In the genomic region with DNA sequence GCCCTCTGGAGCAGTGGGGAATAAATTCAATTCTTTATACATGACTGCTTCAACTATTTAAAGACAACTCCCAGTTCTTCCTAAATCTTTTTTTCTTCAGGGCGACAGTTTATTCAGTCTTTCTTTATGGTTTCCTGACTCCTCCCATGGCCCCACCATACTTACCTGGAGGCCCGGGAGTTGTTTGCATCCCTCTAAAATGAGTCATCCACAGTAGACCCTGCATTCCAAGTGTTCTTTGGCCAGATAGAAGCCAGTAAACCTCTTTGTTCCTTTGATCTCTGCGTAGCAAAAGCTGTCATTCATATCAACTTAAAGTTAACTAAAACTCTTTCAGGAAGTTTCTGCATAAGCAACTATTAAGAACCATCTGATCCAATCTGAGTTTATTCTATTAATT, we compare ENCODE assay signal across 1 cellular context.
TF ChIP-seq lines count a peak whose summit lies in the region.

No MANE protein-coding gene starts in this region.

TF ChIP-seq in HepG2, 621 proteins besides CTCF, POLR2A, EP300 and RAD21 (continued from another document and continues in another):
- TF ChIP-seq, protein P1, sequence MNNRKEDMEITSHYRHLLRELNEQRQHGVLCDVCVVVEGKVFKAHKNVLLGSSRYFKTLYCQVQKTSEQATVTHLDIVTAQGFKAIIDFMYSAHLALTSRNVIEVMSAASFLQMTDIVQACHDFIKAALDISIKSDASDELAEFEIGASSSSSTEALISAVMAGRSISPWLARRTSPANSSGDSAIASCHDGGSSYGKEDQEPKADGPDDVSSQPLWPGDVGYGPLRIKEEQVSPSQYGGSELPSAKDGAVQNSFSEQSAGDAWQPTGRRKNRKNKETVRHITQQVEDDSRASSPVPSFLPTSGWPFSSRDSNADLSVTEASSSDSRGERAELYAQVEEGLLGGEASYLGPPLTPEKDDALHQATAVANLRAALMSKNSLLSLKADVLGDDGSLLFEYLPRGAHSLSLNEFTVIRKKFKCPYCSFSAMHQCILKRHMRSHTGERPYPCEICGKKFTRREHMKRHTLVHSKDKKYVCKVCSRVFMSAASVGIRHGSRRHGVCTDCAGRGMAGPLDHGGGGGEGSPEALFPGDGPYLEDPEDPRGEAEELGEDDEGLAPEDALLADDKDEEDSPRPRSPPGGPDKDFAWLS (CRISPR knock-in tag; IDR thresholded peaks at IDR 0.05; ENCODE audit: borderline replicate concordance) = no peak
- TF ChIP-seq ZNF20 (CRISPR knock-in tag; IDR thresholded peaks at IDR 0.05) = no peak
- TF ChIP-seq ZNF547 (CRISPR knock-in tag; IDR thresholded peaks at IDR 0.05) = no peak
- TF ChIP-seq ADNP (CRISPR knock-in tag; IDR thresholded peaks at IDR 0.05) = no peak
- no peak for TF ChIP-seq ZBTB20 (CRISPR knock-in tag; IDR thresholded peaks at IDR 0.05; ENCODE audit: borderline replicate concordance, low read depth)
- no peak for TF ChIP-seq ZNF382 (CRISPR knock-in tag; IDR thresholded peaks at IDR 0.05; ENCODE audit: borderline replicate concordance)
- TF ChIP-seq ZNF616 (CRISPR knock-in tag; IDR thresholded peaks at IDR 0.05; ENCODE audit: low read depth) = no peak
- TF ChIP-seq ARID2 (CRISPR knock-in tag; IDR thresholded peaks at IDR 0.05; ENCODE audit: borderline replicate concordance) = no peak
- TF ChIP-seq JDP2 (CRISPR knock-in tag; IDR thresholded peaks at IDR 0.05; ENCODE audit: borderline replicate concordance) = no peak
- TF ChIP-seq, protein P2, sequence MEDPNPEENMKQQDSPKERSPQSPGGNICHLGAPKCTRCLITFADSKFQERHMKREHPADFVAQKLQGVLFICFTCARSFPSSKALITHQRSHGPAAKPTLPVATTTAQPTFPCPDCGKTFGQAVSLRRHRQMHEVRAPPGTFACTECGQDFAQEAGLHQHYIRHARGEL (CRISPR knock-in tag; IDR thresholded peaks at IDR 0.05) = no peak
- no peak for TF ChIP-seq RFXANK (CRISPR knock-in tag; IDR thresholded peaks at IDR 0.05)
- TF ChIP-seq, protein P3, sequence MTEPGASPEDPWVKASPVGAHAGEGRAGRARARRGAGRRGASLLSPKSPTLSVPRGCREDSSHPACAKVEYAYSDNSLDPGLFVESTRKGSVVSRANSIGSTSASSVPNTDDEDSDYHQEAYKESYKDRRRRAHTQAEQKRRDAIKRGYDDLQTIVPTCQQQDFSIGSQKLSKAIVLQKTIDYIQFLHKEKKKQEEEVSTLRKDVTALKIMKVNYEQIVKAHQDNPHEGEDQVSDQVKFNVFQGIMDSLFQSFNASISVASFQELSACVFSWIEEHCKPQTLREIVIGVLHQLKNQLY (CRISPR knock-in tag; IDR thresholded peaks at IDR 0.05) = no peak
- TF ChIP-seq ZNF326 (CRISPR knock-in tag; IDR thresholded peaks at IDR 0.05; ENCODE audit: borderline replicate concordance) = no peak
- TF ChIP-seq FOXA3 (CRISPR knock-in tag; IDR thresholded peaks at IDR 0.05) = peak; percentile 57
- no peak for TF ChIP-seq NR2F2 (IDR thresholded peaks at IDR 0.05; ENCODE audit: borderline replicate concordance, low read depth)
- no peak for TF ChIP-seq NFKB2 (CRISPR knock-in tag; IDR thresholded peaks at IDR 0.05; ENCODE audit: borderline replicate concordance)
- TF ChIP-seq MTF1 (CRISPR knock-in tag; IDR thresholded peaks at IDR 0.05) = no peak
- no peak for TF ChIP-seq SRSF9 (IDR thresholded peaks at IDR 0.05; ENCODE audit: borderline replicate concordance, insufficient read depth, low read depth, low read length, poor library complexity, severe bottlenecking)
- no peak for TF ChIP-seq ZNF432 (CRISPR knock-in tag; IDR thresholded peaks at IDR 0.05; ENCODE audit: borderline replicate concordance)
- no peak for TF ChIP-seq ZNF780A (CRISPR knock-in tag; IDR thresholded peaks at IDR 0.05)
- TF ChIP-seq ZNF761 (CRISPR knock-in tag; conservative IDR thresholded peaks at IDR 0.05) = no peak
- TF ChIP-seq, protein P4, sequence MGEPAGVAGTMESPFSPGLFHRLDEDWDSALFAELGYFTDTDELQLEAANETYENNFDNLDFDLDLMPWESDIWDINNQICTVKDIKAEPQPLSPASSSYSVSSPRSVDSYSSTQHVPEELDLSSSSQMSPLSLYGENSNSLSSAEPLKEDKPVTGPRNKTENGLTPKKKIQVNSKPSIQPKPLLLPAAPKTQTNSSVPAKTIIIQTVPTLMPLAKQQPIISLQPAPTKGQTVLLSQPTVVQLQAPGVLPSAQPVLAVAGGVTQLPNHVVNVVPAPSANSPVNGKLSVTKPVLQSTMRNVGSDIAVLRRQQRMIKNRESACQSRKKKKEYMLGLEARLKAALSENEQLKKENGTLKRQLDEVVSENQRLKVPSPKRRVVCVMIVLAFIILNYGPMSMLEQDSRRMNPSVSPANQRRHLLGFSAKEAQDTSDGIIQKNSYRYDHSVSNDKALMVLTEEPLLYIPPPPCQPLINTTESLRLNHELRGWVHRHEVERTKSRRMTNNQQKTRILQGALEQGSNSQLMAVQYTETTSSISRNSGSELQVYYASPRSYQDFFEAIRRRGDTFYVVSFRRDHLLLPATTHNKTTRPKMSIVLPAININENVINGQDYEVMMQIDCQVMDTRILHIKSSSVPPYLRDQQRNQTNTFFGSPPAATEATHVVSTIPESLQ (CRISPR knock-in tag; conservative IDR thresholded peaks at IDR 0.05) = no peak
- 0 out of 2 replicates have a peak, but pooled peaks have one; percentile 29 for TF ChIP-seq NKX3-1 (CRISPR knock-in tag; IDR thresholded peaks at IDR 0.05)
- TF ChIP-seq, protein P5, sequence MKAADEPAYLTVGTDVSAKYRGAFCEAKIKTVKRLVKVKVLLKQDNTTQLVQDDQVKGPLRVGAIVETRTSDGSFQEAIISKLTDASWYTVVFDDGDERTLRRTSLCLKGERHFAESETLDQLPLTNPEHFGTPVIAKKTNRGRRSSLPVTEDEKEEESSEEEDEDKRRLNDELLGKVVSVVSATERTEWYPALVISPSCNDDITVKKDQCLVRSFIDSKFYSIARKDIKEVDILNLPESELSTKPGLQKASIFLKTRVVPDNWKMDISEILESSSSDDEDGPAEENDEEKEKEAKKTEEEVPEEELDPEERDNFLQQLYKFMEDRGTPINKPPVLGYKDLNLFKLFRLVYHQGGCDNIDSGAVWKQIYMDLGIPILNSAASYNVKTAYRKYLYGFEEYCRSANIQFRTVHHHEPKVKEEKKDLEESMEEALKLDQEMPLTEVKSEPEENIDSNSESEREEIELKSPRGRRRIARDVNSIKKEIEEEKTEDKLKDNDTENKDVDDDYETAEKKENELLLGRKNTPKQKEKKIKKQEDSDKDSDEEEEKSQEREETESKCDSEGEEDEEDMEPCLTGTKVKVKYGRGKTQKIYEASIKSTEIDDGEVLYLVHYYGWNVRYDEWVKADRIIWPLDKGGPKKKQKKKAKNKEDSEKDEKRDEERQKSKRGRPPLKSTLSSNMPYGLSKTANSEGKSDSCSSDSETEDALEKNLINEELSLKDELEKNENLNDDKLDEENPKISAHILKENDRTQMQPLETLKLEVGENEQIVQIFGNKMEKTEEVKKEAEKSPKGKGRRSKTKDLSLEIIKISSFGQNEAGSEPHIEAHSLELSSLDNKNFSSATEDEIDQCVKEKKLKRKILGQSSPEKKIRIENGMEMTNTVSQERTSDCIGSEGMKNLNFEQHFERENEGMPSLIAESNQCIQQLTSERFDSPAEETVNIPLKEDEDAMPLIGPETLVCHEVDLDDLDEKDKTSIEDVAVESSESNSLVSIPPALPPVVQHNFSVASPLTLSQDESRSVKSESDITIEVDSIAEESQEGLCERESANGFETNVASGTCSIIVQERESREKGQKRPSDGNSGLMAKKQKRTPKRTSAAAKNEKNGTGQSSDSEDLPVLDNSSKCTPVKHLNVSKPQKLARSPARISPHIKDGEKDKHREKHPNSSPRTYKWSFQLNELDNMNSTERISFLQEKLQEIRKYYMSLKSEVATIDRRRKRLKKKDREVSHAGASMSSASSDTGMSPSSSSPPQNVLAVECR (CRISPR knock-in tag; IDR thresholded peaks at IDR 0.05; ENCODE audit: borderline replicate concordance) = no peak
- TF ChIP-seq ZNF619 (CRISPR knock-in tag; IDR thresholded peaks at IDR 0.05) = no peak
- TF ChIP-seq HOXA3 (CRISPR knock-in tag; IDR thresholded peaks at IDR 0.05) = no peak
- no peak for TF ChIP-seq KAT7 (CRISPR knock-in tag; IDR thresholded peaks at IDR 0.05; ENCODE audit: borderline replicate concordance)
- no peak for TF ChIP-seq HIVEP1 (CRISPR knock-in tag; IDR thresholded peaks at IDR 0.05)
- TF ChIP-seq TEAD3 (CRISPR knock-in tag; optimal IDR thresholded peaks at IDR 0.05; ENCODE audit: borderline replicate concordance) = peak; percentile 95
- TF ChIP-seq, protein P6, sequence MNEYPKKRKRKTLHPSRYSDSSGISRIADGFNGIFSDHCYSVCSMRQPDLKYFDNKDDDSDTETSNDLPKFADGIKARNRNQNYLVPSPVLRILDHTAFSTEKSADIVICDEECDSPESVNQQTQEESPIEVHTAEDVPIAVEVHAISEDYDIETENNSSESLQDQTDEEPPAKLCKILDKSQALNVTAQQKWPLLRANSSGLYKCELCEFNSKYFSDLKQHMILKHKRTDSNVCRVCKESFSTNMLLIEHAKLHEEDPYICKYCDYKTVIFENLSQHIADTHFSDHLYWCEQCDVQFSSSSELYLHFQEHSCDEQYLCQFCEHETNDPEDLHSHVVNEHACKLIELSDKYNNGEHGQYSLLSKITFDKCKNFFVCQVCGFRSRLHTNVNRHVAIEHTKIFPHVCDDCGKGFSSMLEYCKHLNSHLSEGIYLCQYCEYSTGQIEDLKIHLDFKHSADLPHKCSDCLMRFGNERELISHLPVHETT (CRISPR knock-in tag; conservative IDR thresholded peaks at IDR 0.05) = no peak
- TF ChIP-seq SALL2 (CRISPR knock-in tag; IDR thresholded peaks at IDR 0.05) = no peak
- TF ChIP-seq, protein P7, sequence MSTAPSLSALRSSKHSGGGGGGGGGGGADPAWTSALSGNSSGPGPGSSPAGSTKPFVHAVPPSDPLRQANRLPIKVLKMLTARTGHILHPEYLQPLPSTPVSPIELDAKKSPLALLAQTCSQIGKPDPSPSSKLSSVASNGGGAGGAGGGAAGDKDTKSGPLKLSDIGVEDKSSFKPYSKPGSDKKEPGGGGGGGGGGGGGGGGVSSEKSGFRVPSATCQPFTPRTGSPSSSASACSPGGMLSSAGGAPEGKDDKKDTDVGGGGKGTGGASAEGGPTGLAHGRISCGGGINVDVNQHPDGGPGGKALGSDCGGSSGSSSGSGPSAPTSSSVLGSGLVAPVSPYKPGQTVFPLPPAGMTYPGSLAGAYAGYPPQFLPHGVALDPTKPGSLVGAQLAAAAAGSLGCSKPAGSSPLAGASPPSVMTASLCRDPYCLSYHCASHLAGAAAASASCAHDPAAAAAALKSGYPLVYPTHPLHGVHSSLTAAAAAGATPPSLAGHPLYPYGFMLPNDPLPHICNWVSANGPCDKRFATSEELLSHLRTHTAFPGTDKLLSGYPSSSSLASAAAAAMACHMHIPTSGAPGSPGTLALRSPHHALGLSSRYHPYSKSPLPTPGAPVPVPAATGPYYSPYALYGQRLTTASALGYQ (CRISPR knock-in tag; IDR thresholded peaks at IDR 0.05) = peak; percentile 79; the same call in 1 of the 2 replicates
- TF ChIP-seq, protein P8, sequence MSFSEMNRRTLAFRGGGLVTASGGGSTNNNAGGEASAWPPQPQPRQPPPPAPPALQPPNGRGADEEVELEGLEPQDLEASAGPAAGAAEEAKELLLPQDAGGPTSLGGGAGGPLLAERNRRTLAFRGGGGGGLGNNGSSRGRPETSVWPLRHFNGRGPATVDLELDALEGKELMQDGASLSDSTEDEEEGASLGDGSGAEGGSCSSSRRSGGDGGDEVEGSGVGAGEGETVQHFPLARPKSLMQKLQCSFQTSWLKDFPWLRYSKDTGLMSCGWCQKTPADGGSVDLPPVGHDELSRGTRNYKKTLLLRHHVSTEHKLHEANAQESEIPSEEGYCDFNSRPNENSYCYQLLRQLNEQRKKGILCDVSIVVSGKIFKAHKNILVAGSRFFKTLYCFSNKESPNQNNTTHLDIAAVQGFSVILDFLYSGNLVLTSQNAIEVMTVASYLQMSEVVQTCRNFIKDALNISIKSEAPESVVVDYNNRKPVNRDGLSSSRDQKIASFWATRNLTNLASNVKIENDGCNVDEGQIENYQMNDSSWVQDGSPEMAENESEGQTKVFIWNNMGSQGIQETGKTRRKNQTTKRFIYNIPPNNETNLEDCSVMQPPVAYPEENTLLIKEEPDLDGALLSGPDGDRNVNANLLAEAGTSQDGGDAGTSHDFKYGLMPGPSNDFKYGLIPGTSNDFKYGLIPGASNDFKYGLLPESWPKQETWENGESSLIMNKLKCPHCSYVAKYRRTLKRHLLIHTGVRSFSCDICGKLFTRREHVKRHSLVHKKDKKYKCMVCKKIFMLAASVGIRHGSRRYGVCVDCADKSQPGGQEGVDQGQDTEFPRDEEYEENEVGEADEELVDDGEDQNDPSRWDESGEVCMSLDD (CRISPR knock-in tag; IDR thresholded peaks at IDR 0.05; ENCODE audit: borderline replicate concordance) = no peak
- no peak for TF ChIP-seq ZNF121 (CRISPR knock-in tag; IDR thresholded peaks at IDR 0.05)
- TF ChIP-seq, protein P9, sequence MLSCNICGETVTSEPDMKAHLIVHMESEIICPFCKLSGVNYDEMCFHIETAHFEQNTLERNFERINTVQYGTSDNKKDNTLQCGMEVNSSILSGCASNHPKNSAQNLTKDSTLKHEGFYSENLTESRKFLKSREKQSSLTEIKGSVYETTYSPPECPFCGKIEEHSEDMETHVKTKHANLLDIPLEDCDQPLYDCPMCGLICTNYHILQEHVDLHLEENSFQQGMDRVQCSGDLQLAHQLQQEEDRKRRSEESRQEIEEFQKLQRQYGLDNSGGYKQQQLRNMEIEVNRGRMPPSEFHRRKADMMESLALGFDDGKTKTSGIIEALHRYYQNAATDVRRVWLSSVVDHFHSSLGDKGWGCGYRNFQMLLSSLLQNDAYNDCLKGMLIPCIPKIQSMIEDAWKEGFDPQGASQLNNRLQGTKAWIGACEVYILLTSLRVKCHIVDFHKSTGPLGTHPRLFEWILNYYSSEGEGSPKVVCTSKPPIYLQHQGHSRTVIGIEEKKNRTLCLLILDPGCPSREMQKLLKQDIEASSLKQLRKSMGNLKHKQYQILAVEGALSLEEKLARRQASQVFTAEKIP (CRISPR knock-in tag; IDR thresholded peaks at IDR 0.05; ENCODE audit: borderline replicate concordance) = no peak
- peak; percentile 64 for TF ChIP-seq GATAD2A (CRISPR knock-in tag; IDR thresholded peaks at IDR 0.05)
- TF ChIP-seq ZNF383 (CRISPR knock-in tag; IDR thresholded peaks at IDR 0.05; ENCODE audit: borderline replicate concordance) = no peak
- no peak for TF ChIP-seq CENPX (CRISPR knock-in tag; IDR thresholded peaks at IDR 0.05)
- TF ChIP-seq, protein P10, sequence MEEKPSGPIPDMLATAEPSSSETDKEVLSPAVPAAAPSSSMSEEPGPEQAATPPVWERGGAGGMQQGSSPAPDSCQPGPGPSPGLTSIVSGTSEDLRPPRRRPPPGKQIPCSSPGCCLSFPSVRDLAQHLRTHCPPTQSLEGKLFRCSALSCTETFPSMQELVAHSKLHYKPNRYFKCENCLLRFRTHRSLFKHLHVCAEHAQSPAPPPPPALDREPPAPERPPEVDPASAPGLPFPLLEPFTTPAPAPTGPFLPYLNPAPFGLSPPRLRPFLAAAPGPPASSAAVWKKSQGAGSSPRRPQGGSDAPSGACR (CRISPR knock-in tag; IDR thresholded peaks at IDR 0.05) = no peak
- TF ChIP-seq FOXM1 (CRISPR knock-in tag; IDR thresholded peaks at IDR 0.05) = no peak
- no peak for TF ChIP-seq PRPF4 (IDR thresholded peaks at IDR 0.05; ENCODE audit: low read depth, low read length, poor library complexity, severe bottlenecking)
- no peak for TF ChIP-seq ZBTB3 (CRISPR knock-in tag; IDR thresholded peaks at IDR 0.05; ENCODE audit: borderline replicate concordance, low read depth)
- TF ChIP-seq RFX1 (IDR thresholded peaks at IDR 0.05) = no peak
- TF ChIP-seq TCF7L2 (IDR thresholded peaks at IDR 0.05; ENCODE audit: low read depth, low read length) = no peak
- no peak for TF ChIP-seq ZNF577 (CRISPR knock-in tag; IDR thresholded peaks at IDR 0.05; ENCODE audit: borderline replicate concordance, low read depth)
- no peak for TF ChIP-seq ZNF713 (CRISPR knock-in tag; IDR thresholded peaks at IDR 0.05)
- TF ChIP-seq, protein P11, sequence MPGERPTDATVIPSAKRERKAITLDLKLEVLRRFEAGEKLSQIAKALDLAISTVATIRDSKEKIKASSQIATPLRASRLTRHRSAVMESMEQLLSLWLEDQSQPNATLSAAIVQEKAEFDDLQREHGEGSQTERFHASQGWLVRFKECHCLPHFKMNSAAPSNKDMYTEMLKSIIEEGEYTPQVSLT (CRISPR knock-in tag; IDR thresholded peaks at IDR 0.05; ENCODE audit: borderline replicate concordance, low read depth) = no peak
